ENCODE assay signal across 8 cellular contexts in the genomic region with DNA sequence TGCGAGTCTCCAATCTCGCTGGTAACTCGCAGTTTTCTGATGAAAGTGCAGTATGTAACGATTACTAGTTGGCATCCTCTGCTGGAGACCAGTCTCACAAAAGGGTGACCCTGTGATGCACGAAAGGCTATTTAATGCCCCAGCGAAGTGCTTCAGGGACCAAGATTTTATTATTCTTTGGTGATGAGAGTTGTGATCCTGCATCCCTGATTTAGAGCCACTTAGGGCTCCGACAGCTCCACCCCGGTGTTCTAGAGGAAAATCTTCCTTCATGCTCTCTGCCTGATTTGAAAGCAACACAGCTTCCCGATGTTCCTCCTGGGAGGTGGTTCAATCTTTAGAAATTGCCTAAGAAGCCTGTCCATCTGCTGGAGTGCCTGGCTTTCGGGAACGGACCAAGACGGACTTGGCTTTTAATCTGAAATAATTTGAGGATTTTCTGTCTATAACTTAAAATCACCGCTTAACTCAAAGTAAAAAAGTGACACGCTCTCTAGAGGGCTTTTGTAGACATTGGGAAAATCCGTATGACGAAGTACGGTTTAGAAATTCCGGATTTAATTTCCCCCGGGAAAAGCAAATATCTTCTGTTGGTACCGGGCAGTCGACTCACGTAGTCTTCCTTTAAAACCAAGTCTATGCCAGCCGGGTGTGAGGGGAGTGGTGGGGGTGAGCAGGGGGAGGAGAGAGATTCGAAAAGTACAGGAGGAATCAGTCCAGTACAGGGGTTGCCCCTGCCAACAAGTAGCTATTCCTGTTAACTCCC. TPM values are rescaled to one million over a fixed set of nuclear protein-coding genes. Genes with fewer than 3 reads are reported as not detected.
DNase-seq lines count a peak whose midpoint lies in the region; ATAC-seq and TF ChIP-seq lines count a peak whose summit lies in the region.

No MANE protein-coding gene starts in this region.

- peaks cover 35% of the 10 kb centered on the region for H3K4me1 Mint-ChIP-seq in activated naive CD8-positive, alpha-beta T cell (ENCODE audit: low read depth)

- no peaks in the 10 kb centered on the region for H4K20me1 ChIP-seq in Karpas-422 (ENCODE audit: insufficient read depth, low read depth, low read length)

- peak overlapping the region; percentile 82 for H3K4me2 ChIP-seq in Karpas-422 (ENCODE audit: low read depth, low read length, poor library complexity, severe bottlenecking)

- H3K9me3 ChIP-seq in Karpas-422 (ENCODE audit: low read length) (no peaks in the 10 kb centered on the region), right atrium auricular region (no peaks in the 10 kb centered on the region)

- H3K79me2 ChIP-seq in Karpas-422 (ENCODE audit: low read length): no peaks in the 10 kb centered on the region

- H3K27me3 Mint-ChIP-seq in activated naive CD8-positive, alpha-beta T cell: peaks cover 8% of the 10 kb centered on the region

- H3K4me3 ChIP-seq in Karpas-422 (ENCODE audit: low read length): peak overlapping the region; percentile 76
- H3K4me3 ChIP-seq in right atrium auricular region: peak overlapping the region; percentile 43 to 60

- H3K36me3 ChIP-seq in Karpas-422 (ENCODE audit: insufficient read depth, low read length) (no peaks in the 10 kb centered on the region), right atrium auricular region (no peaks in the 10 kb centered on the region)

- H3K27ac ChIP-seq in Karpas-422 (ENCODE audit: low read length) (no peak overlapping the region), right atrium auricular region (peak overlapping the region; percentile 40 to 47)

- H3K27ac Mint-ChIP-seq in activated naive CD8-positive, alpha-beta T cell: no peak overlapping the region

- no peaks in the 10 kb centered on the region for H3K9me2 ChIP-seq in Karpas-422 (replicated peaks; ENCODE audit: insufficient read depth, low read length)

- peak overlapping the region; percentile 69 for H3K9ac ChIP-seq in Karpas-422 (ENCODE audit: low read length)

- no peak for TF ChIP-seq CTCF in right atrium auricular region (IDR thresholded peaks at IDR 0.05)

- peak; percentile 66 for DNase-seq in Caki2 (ENCODE audit: low read depth)
- DNase-seq in Karpas-422: no peak
- no peak for DNase-seq in right atrium auricular region (ENCODE audit: low spot score)
- peak; percentile 61 for DNase-seq in putamen (ENCODE audit: low spot score)
- no peak for DNase-seq in GM03348 (ENCODE audit: low spot score)

- no peaks in the 10 kb centered on the region for H3K9me3 Mint-ChIP-seq in activated naive CD8-positive, alpha-beta T cell (ENCODE audit: low read depth)

- in situ Hi-C loops in Caki2 (cut with HindIII; ENCODE audit: low pct_unique_long_range_greater_than_20kb, low sequenced_read_pairs): no loop called here

- no peak for ATAC-seq in GM19023 (IDR thresholded peaks at IDR 0.05; ENCODE audit: unreplicated experiment)
- ATAC-seq in HG03097 (IDR thresholded peaks at IDR 0.05; ENCODE audit: low FRiP score, unreplicated experiment): no peak

- H3K36me3 Mint-ChIP-seq in activated naive CD8-positive, alpha-beta T cell: no peaks in the 10 kb centered on the region

- no peaks in the 10 kb centered on the region for H3K27me3 ChIP-seq in Karpas-422 (ENCODE audit: low read length)
- H3K27me3 ChIP-seq in right atrium auricular region: no peaks in the 10 kb centered on the region

- peaks cover 48% of the 10 kb centered on the region for H3K4me1 ChIP-seq in Karpas-422 (ENCODE audit: low read length)
- H3K4me1 ChIP-seq in right atrium auricular region: peaks cover 0 to 34% of the 10 kb centered on the region in 2 donors

- peak overlapping the region; percentile 97 for H2AFZ ChIP-seq in Karpas-422 (ENCODE audit: low read length)

- peak overlapping the region; percentile 88 for H3K4me3 Mint-ChIP-seq in activated naive CD8-positive, alpha-beta T cell

RNA-seq across cellular contexts. Expression of a gene that starts 1.0 kb away (rescaled TPM):
- 46.9 and 49.9 TPM in 2 replicates for total RNA-seq in Caki2 (2014; rRNA removed; shearing (Covaris generic); ENCODE audit: low replicate concordance)
- 5.8 and 16.4 TPM in 2 replicates for total RNA-seq in Karpas-422 (2014; rRNA removed; shearing (Covaris generic); ENCODE audit: low replicate concordance)
- 10 to 100 TPM in 1 of 2 donors, 1 to 10 TPM in 1; 3.3 to 16.5 TPM for total RNA-seq in right atrium auricular region

Comparison
In these comparisons a context has a peak if more than half of its experiments do, and no peak if none do; other contexts are left out.
1. DNase-seq: peak in Caki2 (single experiment) and putamen (single experiment); none in Karpas-422 (single experiment), right atrium auricular region (single experiment) and GM03348 (single experiment).